In genomic region chr15:70057931-70058641, GRCh38 we compare ENCODE assay signal across 16 cellular contexts.
"Had no signal": no experiment of that assay in that cellular context is flagged by ENCODE, and none has a peak within 500 bp of the region (broad histone marks: within the 10 kb centered on the region; RNA-seq: fewer than 3 reads in every experiment).

No MANE protein-coding gene starts in this region.

- H3K4me3 Mint-ChIP-seq: endodermal cell had no signal

- H3K27me3 Mint-ChIP-seq: naive B cell had no signal

- H3K4me1 Mint-ChIP-seq: endodermal cell had no signal

- DNase-seq: activated CD4-positive, alpha-beta T cell treated with anti-CD3 and anti-CD28 coated beads for 1 hour; activated CD4-positive, alpha-beta T cell treated with anti-CD3 and anti-CD28 coated beads, Interleukin-2, amount 50 U/mL, for 4 hours; activated gamma-delta T cell treated with Interleukin-2 at 50 U/mL for 16 hours; endodermal cell; gastrocnemius medialis; left cardiac atrium; naive B cell; retina; stimulated activated CD4-positive, alpha-beta T cell treated with anti-CD3 and anti-CD28 coated beads, Interleukin-4, amount 100 ng/mL, for 24 hours; stimulated activated naive CD4-positive, alpha-beta T cell; T-helper 2 cell; transverse colon had no signal

- FAIRE-seq: astrocyte had no signal

- H3K4me3 ChIP-seq: gastrocnemius medialis, heart left ventricle, skin epidermis, transverse colon, vagina had no signal

- H3K27ac Mint-ChIP-seq: endodermal cell had no signal

- H3K9me3 ChIP-seq: gastrocnemius medialis, heart left ventricle, transverse colon, vagina had no signal

- H3K27me3 ChIP-seq: gastrocnemius medialis, heart left ventricle, transverse colon, vagina had no signal

- H3K9me3 Mint-ChIP-seq: endodermal cell, naive B cell had no signal

- ATAC-seq: gastrocnemius medialis, heart left ventricle, left cardiac atrium had no signal
